ENCODE assay signal across 13 cellular contexts in genomic region chr3:45054196-45054857, GRCh38. TPM values are rescaled to one million over a fixed set of nuclear protein-coding genes. Genes with fewer than 3 reads are reported as not detected.
DNase-seq lines count a peak whose midpoint lies in the region; ATAC-seq and TF ChIP-seq lines count a peak whose summit lies in the region.
"Had no signal": no experiment of that assay in that cellular context is flagged by ENCODE, and none has a peak within 500 bp of the region (broad histone marks: within the 10 kb centered on the region; RNA-seq: fewer than 3 reads in every experiment).

No MANE protein-coding gene starts in this region.

- H3K27ac Mint-ChIP-seq in activated CD4-positive, alpha-beta T cell treated with anti-CD3 and anti-CD28 coated beads for 36 hours: no peak overlapping the region
- no peak overlapping the region for H3K27ac Mint-ChIP-seq in effector memory CD8-positive, alpha-beta T cell
- H3K27ac Mint-ChIP-seq: B cell had no signal

- H3K9me3 ChIP-seq in SJCRH30 (replicated peaks) (no peaks in the 10 kb centered on the region; the same call in 1 of the 2 replicates), upper lobe of left lung (no peaks in the 10 kb centered on the region)
- H3K9me3 ChIP-seq: lower lobe of right lung had no signal

- intact Hi-C loops in activated CD4-positive, alpha-beta T cell treated with anti-CD3 and anti-CD28 coated beads for 36 hours (cut with DNase I, micrococcal nuclease): no loop called here

- H3K36me3 ChIP-seq in SJCRH30: no peaks in the 10 kb centered on the region
- H3K36me3 ChIP-seq in upper lobe of left lung: no peaks in the 10 kb centered on the region
- H3K36me3 ChIP-seq: lower lobe of right lung had no signal

- no peaks in the 10 kb centered on the region for H3K27me3 ChIP-seq in SJCRH30
- no peaks in the 10 kb centered on the region for H3K27me3 ChIP-seq in upper lobe of left lung

- TF ChIP-seq CTCF in fibroblast of villous mesenchyme (IDR thresholded peaks at IDR 0.05; ENCODE audit: insufficient read depth, low read depth, low read length) (no peak), upper lobe of left lung (IDR thresholded peaks at IDR 0.05) (no peak)

- peak; percentile 31 for DNase-seq in activated CD4-positive, alpha-beta T cell treated with anti-CD3 and anti-CD28 coated beads for 36 hours
- DNase-seq in activated CD4-positive, alpha-beta T cell treated with anti-CD3 and anti-CD28 coated beads, Interleukin-2, amount 50 U/mL, for 48 hours: no peak
- DNase-seq in SJCRH30: no peak
- peak; percentile 87 for DNase-seq in fibroblast of villous mesenchyme (ENCODE audit: low read depth)
- DNase-seq in upper lobe of left lung: no peak
- DNase-seq in G401 (ENCODE audit: low spot score): no peak
- DNase-seq in HEK293T (ENCODE audit: extremely low spot score): no peak
- DNase-seq in effector memory CD8-positive, alpha-beta T cell: no peak
- DNase-seq: lower lobe of right lung; NCI-H1417; NK-92 treated with Interleukin-12 subunit alpha and Interleukin-12 subunit beta, amount 100 ng/mL, for 24 hours had no signal

- peaks cover 25% of the 10 kb centered on the region for H3K4me1 ChIP-seq in SJCRH30
- peaks cover 17 to 26% (median 23%) of the 10 kb centered on the region in 4 donors for H3K4me1 ChIP-seq in upper lobe of left lung

- CTCF ChIA-PET in activated CD4-positive, alpha-beta T cell treated with anti-CD3 and anti-CD28 coated beads for 36 hours (lab: Charles Lee): interaction anchor here (1.4 to 6.6 kb wide), 4 partner anchors 12 to 156 kb away, joined by 3 to 57 read pairs (median 10); no protein-coding TSS in a partner anchor
- CTCF ChIA-PET in HEK293T (lab: Yijun Ruan, JAX): interaction anchor here (1.4 kb wide), 1 partner anchor 14 kb away, joined by 6 read pairs; no protein-coding TSS in a partner anchor

- H3K27me3 Mint-ChIP-seq in activated CD4-positive, alpha-beta T cell treated with anti-CD3 and anti-CD28 coated beads for 36 hours: peaks cover 2% of the 10 kb centered on the region
- H3K27me3 Mint-ChIP-seq in effector memory CD8-positive, alpha-beta T cell: peaks cover 42 to 44% of the 10 kb centered on the region in 2 donors

- H3K9me3 Mint-ChIP-seq in activated CD4-positive, alpha-beta T cell treated with anti-CD3 and anti-CD28 coated beads for 36 hours (ENCODE audit: low read depth): no peaks in the 10 kb centered on the region
- H3K9me3 Mint-ChIP-seq in effector memory CD8-positive, alpha-beta T cell: no peaks in the 10 kb centered on the region

- peak; percentile 47 for ATAC-seq in activated CD4-positive, alpha-beta T cell treated with anti-CD3 and anti-CD28 coated beads for 36 hours
- peak in 1 of 2 donors; percentile 65 for ATAC-seq in upper lobe of left lung (ENCODE audit: low FRiP score in 2 of 2)
- ATAC-seq in effector memory CD8-positive, alpha-beta T cell (replicated peaks): no peak

- no peak overlapping the region for H3K4me3 Mint-ChIP-seq in activated CD4-positive, alpha-beta T cell treated with anti-CD3 and anti-CD28 coated beads for 36 hours
- H3K4me3 Mint-ChIP-seq in effector memory CD8-positive, alpha-beta T cell: no peak overlapping the region
- H3K4me3 Mint-ChIP-seq: B cell, brain had no signal

- no peaks in the 10 kb centered on the region for H3K36me3 Mint-ChIP-seq in activated CD4-positive, alpha-beta T cell treated with anti-CD3 and anti-CD28 coated beads for 36 hours (ENCODE audit: low read depth)
- H3K36me3 Mint-ChIP-seq in effector memory CD8-positive, alpha-beta T cell (ENCODE audit: insufficient read depth): no peaks in the 10 kb centered on the region
- H3K36me3 Mint-ChIP-seq: brain had no signal

- in situ Hi-C loops in G401 (cut with HindIII; ENCODE audit: low sequenced_read_pairs): no loop called here

- H3K27ac ChIP-seq in SJCRH30 (peak overlapping the region; percentile 64), upper lobe of left lung (peak overlapping the region in 3 of 4 donors; percentile 20 to 69 (median 23))
- H3K27ac ChIP-seq: lower lobe of right lung had no signal

- TF ChIP-seq EP300 in upper lobe of left lung (IDR thresholded peaks at IDR 0.05): no peak

- 74 to 76% methylated on average over 3 of the region's 3 CpGs for WGBS in upper lobe of left lung, 2 donors

- no peak for TF ChIP-seq POLR2A in upper lobe of left lung (IDR thresholded peaks at IDR 0.05)

- POLR2A ChIA-PET in activated CD4-positive, alpha-beta T cell treated with anti-CD3 and anti-CD28 coated beads for 36 hours (lab: Charles Lee): no interaction called here
- POLR2A ChIA-PET in HEK293T (lab: Yijun Ruan, JAX): no interaction called here

- H3K4me3 ChIP-seq in SJCRH30 (no peak overlapping the region), fibroblast of villous mesenchyme (ENCODE audit: low read depth, low read length) (no peak overlapping the region), upper lobe of left lung (no peak overlapping the region)
- H3K4me3 ChIP-seq: lower lobe of right lung had no signal

- H3K4me1 Mint-ChIP-seq in activated CD4-positive, alpha-beta T cell treated with anti-CD3 and anti-CD28 coated beads for 36 hours: peaks cover 21% of the 10 kb centered on the region
- no peaks in the 10 kb centered on the region for H3K4me1 Mint-ChIP-seq in effector memory CD8-positive, alpha-beta T cell (ENCODE audit: low read depth in 2 of 2)
- H3K4me1 Mint-ChIP-seq: B cell had no signal

TF ChIP-seq in HEK293T, 16 proteins besides CTCF, POLR2A, EP300 and RAD21:
- TF ChIP-seq FOXM1 (IDR thresholded peaks at IDR 0.05; ENCODE audit: borderline replicate concordance) (no peak), CTBP1 (IDR thresholded peaks at IDR 0.05; ENCODE audit: borderline replicate concordance) (no peak), TARDBP (IDR thresholded peaks at IDR 0.05) (no peak), BHLHE40 (IDR thresholded peaks at IDR 0.05; ENCODE audit: borderline replicate concordance) (no peak), ZNF384 (IDR thresholded peaks at IDR 0.05) (no peak), SP1 (IDR thresholded peaks at IDR 0.05) (no peak), FOXA1 (IDR thresholded peaks at IDR 0.05) (no peak), SUZ12 (IDR thresholded peaks at IDR 0.05) (no peak), PKNOX1 (IDR thresholded peaks at IDR 0.05) (no peak), ELF4 (IDR thresholded peaks at IDR 0.05) (no peak), FOXK2 (IDR thresholded peaks at IDR 0.05) (no peak), L3MBTL2 (conservative IDR thresholded peaks at IDR 0.05) (no peak), ARNT (IDR thresholded peaks at IDR 0.05) (no peak)

RNA-seq across cellular contexts. Expression of gene CLEC3B, which starts 28.2 kb away (rescaled TPM):
- total RNA-seq in activated CD4-positive, alpha-beta T cell treated with anti-CD3 and anti-CD28 coated beads for 36 hours: not detected
- total RNA-seq in SJCRH30 (2014; rRNA removed; shearing (Covaris generic)): not detected in 2 replicates
- total RNA-seq in fibroblast of villous mesenchyme (0.43 and 0.64 TPM in 2 replicates), upper lobe of left lung (100 to 1,000 TPM in 4 of 6 donors, 10 to 100 TPM in 1, 1 to 10 TPM in 1; 6.3 to 332 (median 140) TPM)
- not detected in 2 replicates for total RNA-seq in G401 (2014; rRNA removed; shearing (Covaris generic))
- total RNA-seq: B cell had no signal

Comparison
In these comparisons a context has a peak if more than half of its experiments do, and no peak if none do; other contexts are left out.
1. DNase-seq: peak in activated CD4-positive, alpha-beta T cell treated with anti-CD3 and anti-CD28 coated beads for 36 hours (single experiment) and fibroblast of villous mesenchyme (single experiment); none in activated CD4-positive, alpha-beta T cell treated with anti-CD3 and anti-CD28 coated beads, Interleukin-2, amount 50 U/mL, for 48 hours (0 of 2), SJCRH30 (0 of 2), upper lobe of left lung (0 of 2), G401 (single experiment), HEK293T (single experiment) and effector memory CD8-positive, alpha-beta T cell (0 of 3).